ENCODE assay signal across 10 cellular contexts in the genomic region with DNA sequence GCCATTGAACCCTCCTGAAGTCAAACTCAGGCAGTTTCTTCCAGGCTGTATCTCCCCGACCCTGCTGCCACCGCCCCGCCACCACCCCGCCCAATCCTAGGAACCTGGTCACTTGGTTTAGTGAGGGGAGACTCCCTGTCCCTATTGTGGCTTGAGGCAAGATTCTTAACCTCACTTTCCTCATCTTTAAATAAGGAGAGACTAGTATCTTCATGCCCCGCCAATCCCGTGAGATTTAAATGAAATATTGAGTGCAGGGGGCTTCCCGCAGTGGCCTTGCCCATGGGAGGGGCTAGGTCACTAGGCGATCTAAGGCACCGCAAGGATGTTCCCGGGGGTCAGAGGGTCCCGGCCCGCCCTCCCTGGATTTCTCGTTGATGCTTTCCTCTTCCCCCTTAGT. TPM values are rescaled to one million over a fixed set of nuclear protein-coding genes. Genes with fewer than 3 reads are reported as not detected.
DNase-seq lines count a peak whose midpoint lies in the region; ATAC-seq and TF ChIP-seq lines count a peak whose summit lies in the region.
"Had no signal": no experiment of that assay in that cellular context is flagged by ENCODE, and none has a peak within 500 bp of the region (broad histone marks: within the 10 kb centered on the region; RNA-seq: fewer than 3 reads in every experiment).

No MANE protein-coding gene starts in this region.

- CTCF ChIA-PET in mammary epithelial cell (lab: Charles Lee; ENCODE audit: low non-redundant PET): no interaction called here

- peak overlapping the region; percentile 88 for H3K4me2 ChIP-seq in mammary epithelial cell (ENCODE audit: insufficient read depth, low read depth, low read length)

- no peaks in the 10 kb centered on the region for H3K9me3 Mint-ChIP-seq in natural killer cell treated with Interleukin-12 subunit alpha and Interleukin-12 subunit beta and Interleukin-15 and Interleukin-18, amount 100 ng/mL, for 72 hours

- H3K79me2 ChIP-seq in mammary epithelial cell (ENCODE audit: insufficient read depth, low read length): peaks cover 76% of the 10 kb centered on the region

- H3K27ac Mint-ChIP-seq in natural killer cell treated with Interleukin-12 subunit alpha and Interleukin-12 subunit beta and Interleukin-15 and Interleukin-18, amount 100 ng/mL, for 72 hours: no peak overlapping the region

- H3K4me1 ChIP-seq in mammary epithelial cell (ENCODE audit: insufficient read depth, low read length): peaks cover 33% of the 10 kb centered on the region

- no peaks in the 10 kb centered on the region for H3K36me3 ChIP-seq in mammary epithelial cell (ENCODE audit: insufficient read depth, low read length)
- H3K36me3 ChIP-seq: gastroesophageal sphincter had no signal

- TF ChIP-seq CTCF in HL-60 (IDR thresholded peaks at IDR 0.05; ENCODE audit: insufficient read depth, low read length): no peak
- TF ChIP-seq CTCF in mammary epithelial cell (conservative IDR thresholded peaks at IDR 0.05 in 1 of 2, IDR thresholded peaks at IDR 0.05 in 1 of 2; ENCODE audit: extremely low read depth in 1 of 2, insufficient read depth in 1 of 2, low read depth in 1 of 2, low read length in 2 of 2): no peak

- intact Hi-C loops in mammary epithelial cell (cut with micrococcal nuclease): no loop called here

- ATAC-seq in natural killer cell treated with Interleukin-12 subunit alpha and Interleukin-12 subunit beta and Interleukin-15 and Interleukin-18, amount 100 ng/mL, for 72 hours: no peak
- ATAC-seq in GM18868 (IDR thresholded peaks at IDR 0.05; ENCODE audit: unreplicated experiment): no peak
- ATAC-seq: gastroesophageal sphincter had no signal

- no TSS peak for BruUV-seq in mammary epithelial cell (replicated peaks; lab: Mats Ljungman, UMichigan)

- peaks cover 24 to 36% of the 10 kb centered on the region in 2 donors for H3K27me3 Mint-ChIP-seq in natural killer cell treated with Interleukin-12 subunit alpha and Interleukin-12 subunit beta and Interleukin-15 and Interleukin-18, amount 100 ng/mL, for 72 hours

- H3K4me3 ChIP-seq in HL-60 (replicated peaks; ENCODE audit: insufficient read depth, low read length) (peak overlapping the region; percentile 58), mammary epithelial cell (replicated peaks in 1 of 3; ENCODE audit: insufficient read depth in 1 of 3, low read depth in 2 of 3, low read length in 3 of 3) (peak overlapping the region; percentile 92 to 99 (median 98))

- no peaks in the 10 kb centered on the region for H3K9me3 ChIP-seq in mammary epithelial cell (replicated peaks; ENCODE audit: insufficient read depth, low read length)

- H2AFZ ChIP-seq in mammary epithelial cell (ENCODE audit: low read depth, low read length): peak overlapping the region; percentile 86

- no peaks in the 10 kb centered on the region for H3K36me3 Mint-ChIP-seq in natural killer cell treated with Interleukin-12 subunit alpha and Interleukin-12 subunit beta and Interleukin-15 and Interleukin-18, amount 100 ng/mL, for 72 hours

- H3K27me3 ChIP-seq in HL-60 (ENCODE audit: insufficient read depth, poor library complexity, severe bottlenecking) (peaks cover 24% of the 10 kb centered on the region), mammary epithelial cell (ENCODE audit: insufficient read depth, low read length) (no peaks in the 10 kb centered on the region)

- WGBS in mammary epithelial cell (ENCODE audit: low coverage, missing lambda C conversion rate): 0% methylated on average over 4 of the region's 13 CpGs

- in situ Hi-C loops in mammary epithelial cell (cut with MboI; ENCODE audit: low sequenced_read_pairs in 2 of 2): no loop called here

- H3K27ac ChIP-seq in HL-60 (replicated peaks) (no peak overlapping the region), mammary epithelial cell (ENCODE audit: insufficient read depth, low read depth, low read length) (peak overlapping the region; percentile 85)
- H3K27ac ChIP-seq: gastroesophageal sphincter had no signal

- DNase-seq in HL-60 (ENCODE audit: low read depth in 1 of 2, low spot score in 1 of 2) (no peak), mammary epithelial cell (no peak), OCI-M1 (lab: John Stamatoyannopoulos, UW) (no peak), SW 1271 (lab: John Stamatoyannopoulos, UW) (no peak)
- DNase-seq in natural killer cell treated with Interleukin-12 subunit alpha and Interleukin-12 subunit beta and Interleukin-15 and Interleukin-18, amount 100 ng/mL, for 72 hours (ENCODE audit: low spot score): no peak
- DNase-seq: activated effector memory CD4-positive, alpha-beta T cell treated with Interleukin-2 at 50 U/mL for 16 hours; stimulated activated CD4-positive, alpha-beta T cell treated with anti-CD3 and anti-CD28 coated beads, Interleukin-12 subunit alpha, Interleukin-12 subunit beta, amount 100 ng/mL, for 4 hours had no signal

- dilution Hi-C loops in mammary epithelial cell (cut with HindIII; ENCODE audit: low sequenced_read_pairs): no loop called here

- H3K4me1 Mint-ChIP-seq in natural killer cell treated with Interleukin-12 subunit alpha and Interleukin-12 subunit beta and Interleukin-15 and Interleukin-18, amount 100 ng/mL, for 72 hours (ENCODE audit: low read depth in 2 of 2): peaks cover 4 to 5% of the 10 kb centered on the region in 2 donors

- H4K20me1 ChIP-seq in mammary epithelial cell (ENCODE audit: insufficient read depth, low read length): no peaks in the 10 kb centered on the region

- H3K9ac ChIP-seq in mammary epithelial cell (ENCODE audit: insufficient read depth, low read length): peak overlapping the region; percentile 96

- peak overlapping the region; percentile 15 for H3K4me3 Mint-ChIP-seq in natural killer cell treated with Interleukin-12 subunit alpha and Interleukin-12 subunit beta and Interleukin-15 and Interleukin-18, amount 100 ng/mL, for 72 hours

RNA-seq across cellular contexts. Expression of a gene that starts 1.0 kb away (rescaled TPM):
- 10 to 100 TPM; 15.2 to 24.7 TPM for total RNA-seq in mammary epithelial cell
- polyA plus RNA-seq in mammary epithelial cell: 26.4 TPM
- polyA minus RNA-seq in mammary epithelial cell: 25.0 TPM
- not detected for total RNA-seq in natural killer cell treated with Interleukin-12 subunit alpha and Interleukin-12 subunit beta and Interleukin-15 and Interleukin-18, amount 100 ng/mL, for 72 hours
- total RNA-seq: G401 had no signal

RNA-seq across cellular contexts. Expression of a gene that starts 34.2 kb away (rescaled TPM):
- 100 to 1,000 TPM in 1 of 2 donors, 10 to 100 TPM in 1; 99.0 to 142 TPM for total RNA-seq in mammary epithelial cell
- 196 TPM for polyA plus RNA-seq in mammary epithelial cell
- 75.9 TPM for polyA minus RNA-seq in mammary epithelial cell
- total RNA-seq in natural killer cell treated with Interleukin-12 subunit alpha and Interleukin-12 subunit beta and Interleukin-15 and Interleukin-18, amount 100 ng/mL, for 72 hours: under 1 TPM; 0.28 to 0.55 TPM

RNA-seq across cellular contexts. Expression of a gene that starts 37.7 kb away (rescaled TPM):
- total RNA-seq in mammary epithelial cell: 10 to 100 TPM; 22.7 to 96.8 TPM
- 61.7 TPM for polyA plus RNA-seq in mammary epithelial cell
- 90.6 TPM for polyA minus RNA-seq in mammary epithelial cell
- 100 to 1,000 TPM in 1 of 2 donors, 10 to 100 TPM in 1; 78.2 to 136 TPM for total RNA-seq in natural killer cell treated with Interleukin-12 subunit alpha and Interleukin-12 subunit beta and Interleukin-15 and Interleukin-18, amount 100 ng/mL, for 72 hours

RNA-seq across cellular contexts. Expression of a gene that starts 45.5 kb away (rescaled TPM):
- total RNA-seq in mammary epithelial cell: not detected
- not detected for polyA plus RNA-seq in mammary epithelial cell
- polyA minus RNA-seq in mammary epithelial cell: not detected
- total RNA-seq in natural killer cell treated with Interleukin-12 subunit alpha and Interleukin-12 subunit beta and Interleukin-15 and Interleukin-18, amount 100 ng/mL, for 72 hours: not detected
- total RNA-seq: G401, gastroesophageal sphincter had no signal

RNA-seq across cellular contexts. Expression of a gene that starts 53.4 kb away (rescaled TPM):
- 10 to 100 TPM; 23.4 to 50.7 TPM for total RNA-seq in mammary epithelial cell
- 21.8 TPM for polyA plus RNA-seq in mammary epithelial cell
- polyA minus RNA-seq in mammary epithelial cell: 24.1 TPM
- not detected for total RNA-seq in natural killer cell treated with Interleukin-12 subunit alpha and Interleukin-12 subunit beta and Interleukin-15 and Interleukin-18, amount 100 ng/mL, for 72 hours

Comparison
In these comparisons a context has a peak if more than half of its experiments do, and no peak if none do; other contexts are left out.
1. RNA of a gene that starts 1.0 kb away (total RNA-seq): 15.2 to 24.7 TPM in mammary epithelial cell; not detected in natural killer cell treated with Interleukin-12 subunit alpha and Interleukin-12 subunit beta and Interleukin-15 and Interleukin-18, amount 100 ng/mL, for 72 hours; every median in the first group is over 10 times any median in the second.
2. RNA of a gene that starts 34.2 kb away (total RNA-seq): 99.0 to 142 TPM in mammary epithelial cell; 0.28 to 0.55 TPM in natural killer cell treated with Interleukin-12 subunit alpha and Interleukin-12 subunit beta and Interleukin-15 and Interleukin-18, amount 100 ng/mL, for 72 hours; every median in the first group is over 10 times any median in the second.